ENCODE assay signal across 29 cellular contexts in genomic region chr12:115343601-115344000, GRCh38.
"Had no signal": no experiment of that assay in that cellular context is flagged by ENCODE, and none has a peak within 500 bp of the region (broad histone marks: within the 10 kb centered on the region; RNA-seq: fewer than 3 reads in every experiment).

No MANE protein-coding gene starts in this region.

- H3K27me3 ChIP-seq: ascending aorta, breast epithelium, cardiac muscle cell, colonic mucosa, esophagus squamous epithelium had no signal

- DNase-seq: activated CD4-positive, alpha-beta memory T cell treated with anti-CD3 and anti-CD28 coated beads for 36 hours; activated CD4-positive, alpha-beta T cell treated with anti-CD3 and anti-CD28 coated beads for 36 hours; activated CD4-positive, alpha-beta T cell treated with anti-CD3 and anti-CD28 coated beads, Interleukin-2, amount 10 ng/mL, durations not matched to agents 24 days and 14 days; activated CD4-positive, CD25-positive, alpha-beta regulatory T cell; activated CD4-positive, CD25-positive, alpha-beta regulatory T cell treated with anti-CD3 and anti-CD28 coated beads, Interleukin-2, amount 50 U/mL, for 72 hours; activated CD8-positive, alpha-beta memory T cell treated with anti-CD3 and anti-CD28 coated beads, Interleukin-2, amount 10 ng/mL, durations not matched to agents 7 days and 5 days; activated CD8-positive, alpha-beta memory T cell treated with anti-CD3 and anti-CD28 coated beads, Interleukin-2, amount 50 U/mL, for 4 hours; activated CD8-positive, alpha-beta T cell treated with anti-CD3 and anti-CD28 coated beads, Interleukin-2, amount 10 ng/mL, durations not matched to agents 7 days and 5 days; activated gamma-delta T cell; activated naive CD4-positive, alpha-beta T cell; activated naive CD4-positive, alpha-beta T cell treated with anti-CD3 and anti-CD28 coated beads, Interleukin-2, amount 10 ng/mL, durations not matched to agents 7 days and 5 days; activated naive CD8-positive, alpha-beta T cell treated with anti-CD3 and anti-CD28 coated beads, Interleukin-2, amount 10 ng/mL, durations not matched to agents 7 days and 5 days; activated T-cell treated with anti-CD3 and anti-CD28 coated beads, Interleukin-2, amount 50 U/mL, for 1 hour; activated T-cell treated with anti-CD3 and anti-CD28 coated beads, Interleukin-2, amount 50 U/mL, for 72 hours; central memory CD4-positive, alpha-beta T cell; cerebellar nuclear complex; colonic mucosa; effector CD8-positive, alpha-beta T cell; esophagus squamous epithelium; T-helper 1 cell; T-helper 17 cell; T1000 had no signal

- H3K27ac Mint-ChIP-seq: activated CD4-positive, alpha-beta memory T cell treated with anti-CD3 and anti-CD28 coated beads for 36 hours; activated CD4-positive, alpha-beta T cell treated with anti-CD3 and anti-CD28 coated beads for 36 hours; activated CD4-positive, alpha-beta T cell treated with anti-CD3 and anti-CD28 coated beads, Interleukin-2, amount 10 ng/mL, durations not matched to agents 24 days and 14 days; activated CD8-positive, alpha-beta memory T cell treated with anti-CD3 and anti-CD28 coated beads, Interleukin-2, amount 10 ng/mL, durations not matched to agents 7 days and 5 days; activated CD8-positive, alpha-beta T cell treated with anti-CD3 and anti-CD28 coated beads, Interleukin-2, amount 10 ng/mL, durations not matched to agents 7 days and 5 days; activated naive CD4-positive, alpha-beta T cell treated with anti-CD3 and anti-CD28 coated beads, Interleukin-2, amount 10 ng/mL, durations not matched to agents 7 days and 5 days; activated naive CD4-positive, alpha-beta T cell treated with anti-CD3 and anti-CD28 coated beads, Interleukin-2, amount 50 U/mL, for 72 hours; activated naive CD8-positive, alpha-beta T cell treated with anti-CD3 and anti-CD28 coated beads, Interleukin-2, amount 10 ng/mL, durations not matched to agents 7 days and 5 days; activated T-cell treated with anti-CD3 and anti-CD28 coated beads, Interleukin-2, amount 50 U/mL, for 72 hours; T-helper 17 cell; T-helper 2 cell treated with Interferon-gamma antibody and Interleukin-4, amounts not matched to agents 5 μg/mL and 100 μg/mL, for 36 hours had no signal

- H3K27me3 Mint-ChIP-seq: activated CD4-positive, alpha-beta memory T cell treated with anti-CD3 and anti-CD28 coated beads for 36 hours; activated CD4-positive, alpha-beta T cell treated with anti-CD3 and anti-CD28 coated beads, Interleukin-2, amount 10 ng/mL, durations not matched to agents 24 days and 14 days; activated CD8-positive, alpha-beta memory T cell treated with anti-CD3 and anti-CD28 coated beads, Interleukin-2, amount 10 ng/mL, durations not matched to agents 7 days and 5 days; activated naive CD4-positive, alpha-beta T cell treated with anti-CD3 and anti-CD28 coated beads, Interleukin-2, amount 10 ng/mL, durations not matched to agents 7 days and 5 days; T-helper 17 cell had no signal

- H3K36me3 Mint-ChIP-seq: activated CD4-positive, alpha-beta memory T cell treated with anti-CD3 and anti-CD28 coated beads for 36 hours; activated CD8-positive, alpha-beta memory T cell treated with anti-CD3 and anti-CD28 coated beads, Interleukin-2, amount 10 ng/mL, durations not matched to agents 7 days and 5 days; activated naive CD4-positive, alpha-beta T cell treated with anti-CD3 and anti-CD28 coated beads, Interleukin-2, amount 10 ng/mL, durations not matched to agents 7 days and 5 days; activated naive CD4-positive, alpha-beta T cell treated with anti-CD3 and anti-CD28 coated beads, Interleukin-2, amount 50 U/mL, for 72 hours; activated naive CD8-positive, alpha-beta T cell treated with anti-CD3 and anti-CD28 coated beads, Interleukin-2, amount 10 ng/mL, durations not matched to agents 7 days and 5 days; brain had no signal

- H3K9me3 Mint-ChIP-seq: activated CD4-positive, alpha-beta T cell treated with anti-CD3 and anti-CD28 coated beads, Interleukin-2, amount 10 ng/mL, durations not matched to agents 24 days and 14 days had no signal

- H3K36me3 ChIP-seq: ascending aorta, breast epithelium, cardiac muscle cell, colonic mucosa, esophagus squamous epithelium had no signal

- H3K4me3 Mint-ChIP-seq: activated CD4-positive, alpha-beta memory T cell treated with anti-CD3 and anti-CD28 coated beads for 36 hours; activated CD4-positive, alpha-beta T cell treated with anti-CD3 and anti-CD28 coated beads for 36 hours; activated CD4-positive, alpha-beta T cell treated with anti-CD3 and anti-CD28 coated beads, Interleukin-2, amount 10 ng/mL, durations not matched to agents 24 days and 14 days; activated CD8-positive, alpha-beta memory T cell treated with anti-CD3 and anti-CD28 coated beads, Interleukin-2, amount 10 ng/mL, durations not matched to agents 7 days and 5 days; activated CD8-positive, alpha-beta T cell treated with anti-CD3 and anti-CD28 coated beads, Interleukin-2, amount 10 ng/mL, durations not matched to agents 7 days and 5 days; activated naive CD4-positive, alpha-beta T cell treated with anti-CD3 and anti-CD28 coated beads, Interleukin-2, amount 10 ng/mL, durations not matched to agents 7 days and 5 days; activated naive CD8-positive, alpha-beta T cell treated with anti-CD3 and anti-CD28 coated beads, Interleukin-2, amount 10 ng/mL, durations not matched to agents 7 days and 5 days; activated T-cell treated with anti-CD3 and anti-CD28 coated beads, Interleukin-2, amount 50 U/mL, for 72 hours; brain; T-helper 17 cell; T-helper 2 cell treated with Interferon-gamma antibody and Interleukin-4, amounts not matched to agents 5 μg/mL and 100 μg/mL, for 36 hours had no signal

- H3K4me3 ChIP-seq: ascending aorta, breast epithelium, cardiac muscle cell, colonic mucosa, esophagus squamous epithelium had no signal

- ATAC-seq: activated CD4-positive, alpha-beta T cell treated with anti-CD3 and anti-CD28 coated beads for 36 hours; activated CD8-positive, alpha-beta memory T cell treated with anti-CD3 and anti-CD28 coated beads, Interleukin-2, amount 10 ng/mL, durations not matched to agents 7 days and 5 days; activated CD8-positive, alpha-beta T cell treated with anti-CD3 and anti-CD28 coated beads, Interleukin-2, amount 10 ng/mL, durations not matched to agents 7 days and 5 days; activated naive CD4-positive, alpha-beta T cell treated with anti-CD3 and anti-CD28 coated beads, Interleukin-2, amount 50 U/mL, for 72 hours; activated T-cell treated with anti-CD3 and anti-CD28 coated beads, Interleukin-2, amount 50 U/mL, for 72 hours; T-helper 17 cell had no signal

- H3K9me3 ChIP-seq: ascending aorta, colonic mucosa, esophagus squamous epithelium had no signal

- H3K27ac ChIP-seq: ascending aorta, breast epithelium, cardiac muscle cell, colonic mucosa, epithelial cell of prostate, esophagus squamous epithelium had no signal

- H3K4me1 Mint-ChIP-seq: activated CD4-positive, alpha-beta T cell treated with anti-CD3 and anti-CD28 coated beads for 36 hours; activated CD4-positive, alpha-beta T cell treated with anti-CD3 and anti-CD28 coated beads, Interleukin-2, amount 10 ng/mL, durations not matched to agents 24 days and 14 days; activated CD8-positive, alpha-beta memory T cell treated with anti-CD3 and anti-CD28 coated beads, Interleukin-2, amount 10 ng/mL, durations not matched to agents 7 days and 5 days; activated naive CD4-positive, alpha-beta T cell treated with anti-CD3 and anti-CD28 coated beads, Interleukin-2, amount 10 ng/mL, durations not matched to agents 7 days and 5 days; activated naive CD8-positive, alpha-beta T cell treated with anti-CD3 and anti-CD28 coated beads, Interleukin-2, amount 10 ng/mL, durations not matched to agents 7 days and 5 days; T-helper 17 cell had no signal

- H3K4me1 ChIP-seq: ascending aorta, breast epithelium, colonic mucosa had no signal
